In the genomic region with DNA sequence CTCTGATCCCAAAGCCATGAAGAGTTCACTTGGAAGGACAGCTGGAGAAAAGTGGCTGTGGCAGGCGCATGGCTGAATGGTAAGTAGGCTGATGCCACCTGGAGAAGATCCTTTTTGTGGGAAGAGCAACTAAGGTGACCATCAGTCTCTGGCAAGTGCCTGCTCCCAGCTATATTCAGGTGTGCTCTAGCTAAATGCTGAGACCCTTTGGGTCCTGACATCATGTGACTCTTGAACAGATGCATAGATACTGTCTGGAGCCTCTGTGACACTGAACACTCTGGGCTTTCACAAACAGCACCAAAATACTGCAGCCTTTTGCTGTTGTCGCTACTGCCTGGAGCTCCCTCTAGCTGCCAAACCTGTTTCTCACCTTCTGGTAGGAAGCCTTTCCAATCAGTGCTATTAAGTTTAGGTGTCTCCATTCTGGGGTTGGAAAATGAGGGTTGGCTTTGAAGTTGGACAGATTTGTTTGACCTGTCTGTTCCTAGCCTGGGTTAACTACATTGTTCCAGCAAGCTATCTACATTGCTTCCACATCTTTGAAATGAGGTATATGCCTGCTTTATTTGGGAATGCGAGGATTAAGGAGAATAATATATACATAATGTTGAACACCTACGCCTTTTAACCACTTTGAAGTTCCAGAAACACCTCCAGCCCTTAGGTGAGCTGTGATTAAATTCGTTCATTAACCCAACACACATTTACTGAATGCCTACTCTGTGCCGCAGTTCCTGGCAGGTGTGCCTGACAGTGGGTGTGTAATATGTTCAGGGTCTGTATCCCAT, we compare ENCODE assay signal across 8 cellular contexts. TPM values are rescaled to one million over a fixed set of nuclear protein-coding genes. Genes with fewer than 3 reads are reported as not detected.
DNase-seq lines count a peak whose midpoint lies in the region; ATAC-seq, FAIRE-seq and TF ChIP-seq lines count a peak whose summit lies in the region.

No MANE protein-coding gene starts in this region.

- peaks cover 92% of the 10 kb centered on the region for H3K27me3 ChIP-seq in astrocyte (ENCODE audit: insufficient read depth, low read length)
- peaks cover 0 to 29% (median 15%) of the 10 kb centered on the region in 4 donors for H3K27me3 ChIP-seq in liver (ENCODE audit: control insufficient read depth in 4 of 4, insufficient read depth in 4 of 4, low read length in 3 of 4)

- no peak overlapping the region for H3K4me2 ChIP-seq in astrocyte (ENCODE audit: low read length)

- ATAC-seq in HG03521 (IDR thresholded peaks at IDR 0.05; ENCODE audit: unreplicated experiment) (no peak), GM21825 (IDR thresholded peaks at IDR 0.05; ENCODE audit: unreplicated experiment) (no peak)

- peaks cover 4% of the 10 kb centered on the region for H4K20me1 ChIP-seq in astrocyte (ENCODE audit: insufficient read depth, low read length)

- H3K9me3 ChIP-seq in astrocyte (ENCODE audit: insufficient read depth, low read depth, low read length) (no peaks in the 10 kb centered on the region), liver (ENCODE audit: control insufficient read depth in 4 of 4, low read length in 3 of 4) (peaks cover 0 to 3% (median 0%) of the 10 kb centered on the region in 4 donors)

- H3K79me2 ChIP-seq in astrocyte (ENCODE audit: insufficient read depth, low read length): no peaks in the 10 kb centered on the region

- H3K27ac ChIP-seq in astrocyte (ENCODE audit: low read depth, low read length) (no peak overlapping the region), liver (ENCODE audit: low read depth in 1 of 2, low read length in 2 of 2) (no peak overlapping the region)

- peaks cover 2% of the 10 kb centered on the region for H3K9me3 Mint-ChIP-seq in astrocyte (ENCODE audit: unreplicated experiment)

- DNase-seq in Daoy (ENCODE audit: low read depth): peak; percentile 40
- DNase-seq in Jurkat, Clone E6-1 (ENCODE audit: low read depth, low spot score): peak; percentile 48
- DNase-seq in RCC 7860 (ENCODE audit: low spot score): peak; percentile 23
- DNase-seq in astrocyte (ENCODE audit: low read depth): peak; percentile 27
- no peak for DNase-seq in AG08395 (ENCODE audit: low spot score)

- no peak overlapping the region for H3K4me3 Mint-ChIP-seq in astrocyte (ENCODE audit: unreplicated experiment)

- H3K4me1 ChIP-seq in astrocyte (ENCODE audit: insufficient read depth, low read length) (peaks cover 7% of the 10 kb centered on the region), liver (ENCODE audit: control insufficient read depth in 4 of 4, insufficient read depth in 4 of 4, low read length in 3 of 4) (peaks cover 6 to 17% (median 13%) of the 10 kb centered on the region in 4 donors)

- peak; percentile 52 for TF ChIP-seq CTCF in astrocyte (IDR thresholded peaks at IDR 0.05; ENCODE audit: insufficient read depth, low read depth, low read length)
- peak; percentile 40 for TF ChIP-seq CTCF in liver (IDR thresholded peaks at IDR 0.05; ENCODE audit: low read depth, low read length, missing input control)

- no peak overlapping the region for H2AFZ ChIP-seq in astrocyte (ENCODE audit: low read depth, low read length)

- WGBS in liver: 58% methylated on average over 6 of the region's 6 CpGs

- H3K27me3 Mint-ChIP-seq in astrocyte (ENCODE audit: low read depth, unreplicated experiment): peaks cover 83% of the 10 kb centered on the region

- no peak overlapping the region for H3K27ac Mint-ChIP-seq in astrocyte (ENCODE audit: unreplicated experiment)

- H3K4me1 Mint-ChIP-seq in astrocyte (ENCODE audit: low read depth, unreplicated experiment): peaks cover 2% of the 10 kb centered on the region

- no peak for FAIRE-seq in RCC 7860 (lab: Jason Lieb, UNC)
- FAIRE-seq in astrocyte (lab: Jason Lieb, UNC): no peak

- no peaks in the 10 kb centered on the region for H3K36me3 Mint-ChIP-seq in astrocyte (ENCODE audit: low read depth, unreplicated experiment)

- peak; percentile 24 to 54 for TF ChIP-seq RAD21 in liver (IDR thresholded peaks at IDR 0.05)

- no peak overlapping the region for H3K4me3 ChIP-seq in Jurkat, Clone E6-1 (ENCODE audit: low read length)
- no peak overlapping the region for H3K4me3 ChIP-seq in astrocyte (ENCODE audit: insufficient read depth, low read depth, low read length)
- no peak overlapping the region for H3K4me3 ChIP-seq in liver (ENCODE audit: low read depth in 1 of 3, low read length in 3 of 3)

- H3K36me3 ChIP-seq in astrocyte (ENCODE audit: insufficient read depth, low read length): no peaks in the 10 kb centered on the region
- no peaks in the 10 kb centered on the region for H3K36me3 ChIP-seq in liver (ENCODE audit: control insufficient read depth in 4 of 4, insufficient read depth in 3 of 4, low read depth in 1 of 4, low read length in 3 of 4)

- H3K9ac ChIP-seq in astrocyte (ENCODE audit: low read length) (no peak overlapping the region), liver (ENCODE audit: low read depth in 1 of 2, low read length in 2 of 2) (no peak overlapping the region)

TF ChIP-seq in liver, 16 proteins besides CTCF, POLR2A, EP300 and RAD21:
- no peak for TF ChIP-seq GABPA (IDR thresholded peaks at IDR 0.05 in 1 of 2, conservative IDR thresholded peaks at IDR 0.05 in 1 of 2)
- TF ChIP-seq, protein P1, sequence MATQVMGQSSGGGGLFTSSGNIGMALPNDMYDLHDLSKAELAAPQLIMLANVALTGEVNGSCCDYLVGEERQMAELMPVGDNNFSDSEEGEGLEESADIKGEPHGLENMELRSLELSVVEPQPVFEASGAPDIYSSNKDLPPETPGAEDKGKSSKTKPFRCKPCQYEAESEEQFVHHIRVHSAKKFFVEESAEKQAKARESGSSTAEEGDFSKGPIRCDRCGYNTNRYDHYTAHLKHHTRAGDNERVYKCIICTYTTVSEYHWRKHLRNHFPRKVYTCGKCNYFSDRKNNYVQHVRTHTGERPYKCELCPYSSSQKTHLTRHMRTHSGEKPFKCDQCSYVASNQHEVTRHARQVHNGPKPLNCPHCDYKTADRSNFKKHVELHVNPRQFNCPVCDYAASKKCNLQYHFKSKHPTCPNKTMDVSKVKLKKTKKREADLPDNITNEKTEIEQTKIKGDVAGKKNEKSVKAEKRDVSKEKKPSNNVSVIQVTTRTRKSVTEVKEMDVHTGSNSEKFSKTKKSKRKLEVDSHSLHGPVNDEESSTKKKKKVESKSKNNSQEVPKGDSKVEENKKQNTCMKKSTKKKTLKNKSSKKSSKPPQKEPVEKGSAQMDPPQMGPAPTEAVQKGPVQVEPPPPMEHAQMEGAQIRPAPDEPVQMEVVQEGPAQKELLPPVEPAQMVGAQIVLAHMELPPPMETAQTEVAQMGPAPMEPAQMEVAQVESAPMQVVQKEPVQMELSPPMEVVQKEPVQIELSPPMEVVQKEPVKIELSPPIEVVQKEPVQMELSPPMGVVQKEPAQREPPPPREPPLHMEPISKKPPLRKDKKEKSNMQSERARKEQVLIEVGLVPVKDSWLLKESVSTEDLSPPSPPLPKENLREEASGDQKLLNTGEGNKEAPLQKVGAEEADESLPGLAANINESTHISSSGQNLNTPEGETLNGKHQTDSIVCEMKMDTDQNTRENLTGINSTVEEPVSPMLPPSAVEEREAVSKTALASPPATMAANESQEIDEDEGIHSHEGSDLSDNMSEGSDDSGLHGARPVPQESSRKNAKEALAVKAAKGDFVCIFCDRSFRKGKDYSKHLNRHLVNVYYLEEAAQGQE (IDR thresholded peaks at IDR 0.05): peak; percentile 81

RNA-seq across cellular contexts. Expression of gene EGR4, which starts 3.1 kb away (rescaled TPM):
- not detected in 2 replicates for total RNA-seq in Daoy (2014; rRNA removed; shearing (Covaris generic))
- polyA plus RNA-seq in Jurkat, Clone E6-1 (2012; ENCODE audit: insufficient read depth, insufficient read length): 0.49 TPM
- not detected in 2 replicates for total RNA-seq in astrocyte
- not detected for total RNA-seq in liver
- polyA plus RNA-seq in liver: under 1 TPM in 1 of 2 donors, not detected in 1; 0.02 TPM

RNA-seq across cellular contexts. Expression of gene FBXO41, which starts 6.0 kb away (rescaled TPM):
- 0.98 and 1.3 TPM in 2 replicates for total RNA-seq in Daoy (2014; rRNA removed; shearing (Covaris generic))
- 30.8 TPM for polyA plus RNA-seq in Jurkat, Clone E6-1 (2012; ENCODE audit: insufficient read depth, insufficient read length)
- total RNA-seq in astrocyte (10.1 and 10.9 TPM in 2 replicates), liver (under 1 TPM; 0.50 to 0.51 TPM)
- under 1 TPM; 0.06 to 0.25 TPM for polyA plus RNA-seq in liver

RNA-seq across cellular contexts. Expression of gene CCT7, which starts 56.1 kb away (rescaled TPM):
- 695 and 763 TPM in 2 replicates for total RNA-seq in Daoy (2014; rRNA removed; shearing (Covaris generic))
- polyA plus RNA-seq in Jurkat, Clone E6-1 (2012; ENCODE audit: insufficient read depth, insufficient read length): 897 TPM
- 315 and 359 TPM in 2 replicates for total RNA-seq in astrocyte
- 100 to 1,000 TPM; 106 to 115 TPM for total RNA-seq in liver
- 10 to 100 TPM; 83.7 to 96.2 TPM for polyA plus RNA-seq in liver

RNA-seq across cellular contexts. Expression of gene PRADC1, which starts 57.2 kb away (rescaled TPM):
- total RNA-seq in Daoy (2014; rRNA removed; shearing (Covaris generic)): 21.5 and 30.8 TPM in 2 replicates
- polyA plus RNA-seq in Jurkat, Clone E6-1 (2012; ENCODE audit: insufficient read depth, insufficient read length): 41.8 TPM
- total RNA-seq in astrocyte (13.1 and 16.7 TPM in 2 replicates), liver (10 to 100 TPM; 12.1 to 25.4 TPM)
- 10 to 100 TPM; 35.7 to 41.4 TPM for polyA plus RNA-seq in liver
